In genomic region chr14:82533351-82533750, GRCh38 we compare ENCODE assay signal across 12 cellular contexts.
DNase-seq lines count a peak whose midpoint lies in the region.
"Had no signal": no experiment of that assay in that cellular context is flagged by ENCODE, and none has a peak within 500 bp of the region (broad histone marks: within the 10 kb centered on the region; RNA-seq: fewer than 3 reads in every experiment).

No MANE protein-coding gene starts in this region.

- DNase-seq in DMS153 (lab: John Stamatoyannopoulos, UW) (peak; percentile 22), DMS153 treated with DMSO at 0.1 percent for 48 hours (lab: John Stamatoyannopoulos, UW; ENCODE audit: unreplicated experiment) (no peak), NCI-H748 (lab: John Stamatoyannopoulos, UW; ENCODE audit: unreplicated experiment) (peak; percentile 42), NCI-H748 treated with DMSO at 0.1 percent for 48 hours (lab: John Stamatoyannopoulos, UW) (no peak)
- no peak for DNase-seq in activated CD8-positive, alpha-beta memory T cell treated with anti-CD3 and anti-CD28 coated beads, Interleukin-2, amount 50 U/mL, for 48 hours
- DNase-seq: AML-193; Caco-2; Calu3; CD4-positive, alpha-beta T cell; CD8-positive, alpha-beta T cell; DMS79 treated with DMSO at 0.1 percent for 48 hours; GF-D8 had no signal

Comparison
In these comparisons a context has a peak if more than half of its experiments do, and no peak if none do; other contexts are left out.
1. DNase-seq: peak in DMS153 (single experiment) and NCI-H748 (single experiment); none in DMS153 treated with DMSO at 0.1 percent for 48 hours (single experiment), NCI-H748 treated with DMSO at 0.1 percent for 48 hours (single experiment) and activated CD8-positive, alpha-beta memory T cell treated with anti-CD3 and anti-CD28 coated beads, Interleukin-2, amount 50 U/mL, for 48 hours (single experiment).